1 cellular context compared by ENCODE assay signal in the genomic region with DNA sequence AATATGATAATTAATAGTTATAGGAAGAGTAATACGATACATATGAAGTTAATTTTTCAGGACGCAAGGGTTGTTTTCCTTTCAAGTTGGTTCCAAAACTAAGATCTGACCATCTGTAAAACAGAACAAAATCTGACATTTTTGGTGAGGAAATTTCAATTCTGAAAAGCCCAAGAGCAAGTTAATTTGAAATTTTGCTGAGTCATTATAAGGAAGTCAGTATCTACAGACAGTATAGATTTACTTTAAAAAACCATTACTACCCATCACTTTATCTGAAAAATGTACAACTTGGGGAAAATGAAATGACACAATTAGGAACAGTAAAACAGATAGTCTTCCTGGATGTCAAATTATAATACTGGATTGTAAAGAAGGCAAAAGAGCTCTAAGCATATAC.
TF ChIP-seq lines count a peak whose summit lies in the region.

No MANE protein-coding gene starts in this region.

TF ChIP-seq in GM12878, 131 proteins besides CTCF, POLR2A, EP300 and RAD21:
- TF ChIP-seq BACH1 (IDR thresholded peaks at IDR 0.05; ENCODE audit: borderline replicate concordance) = peak; percentile 66
- TF ChIP-seq, protein P1, sequence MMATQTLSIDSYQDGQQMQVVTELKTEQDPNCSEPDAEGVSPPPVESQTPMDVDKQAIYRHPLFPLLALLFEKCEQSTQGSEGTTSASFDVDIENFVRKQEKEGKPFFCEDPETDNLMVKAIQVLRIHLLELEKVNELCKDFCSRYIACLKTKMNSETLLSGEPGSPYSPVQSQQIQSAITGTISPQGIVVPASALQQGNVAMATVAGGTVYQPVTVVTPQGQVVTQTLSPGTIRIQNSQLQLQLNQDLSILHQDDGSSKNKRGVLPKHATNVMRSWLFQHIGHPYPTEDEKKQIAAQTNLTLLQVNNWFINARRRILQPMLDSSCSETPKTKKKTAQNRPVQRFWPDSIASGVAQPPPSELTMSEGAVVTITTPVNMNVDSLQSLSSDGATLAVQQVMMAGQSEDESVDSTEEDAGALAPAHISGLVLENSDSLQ (IDR thresholded peaks at IDR 0.05) = no peak
